33 cellular contexts compared by ENCODE assay signal in the genomic region with DNA sequence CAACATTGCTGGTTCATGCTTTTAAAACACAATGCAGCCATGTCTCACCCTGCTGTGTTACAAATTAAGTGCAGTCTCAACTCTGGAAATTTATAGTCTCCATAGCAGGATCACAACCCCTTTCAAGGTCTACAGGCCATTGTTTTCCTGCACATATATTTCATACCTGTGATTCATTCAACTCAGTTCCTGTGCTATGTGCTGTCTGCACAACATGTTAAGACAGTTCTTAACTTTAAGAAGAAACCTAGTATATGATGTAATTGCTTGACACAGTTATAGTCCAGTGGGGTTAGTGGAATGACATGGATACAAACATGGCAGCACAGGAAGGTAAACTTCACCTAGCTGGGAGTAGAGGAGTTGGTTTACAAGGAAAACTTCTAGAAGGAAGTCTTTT.
"Had no signal": no experiment of that assay in that cellular context is flagged by ENCODE, and none has a peak within 500 bp of the region (broad histone marks: within the 10 kb centered on the region; RNA-seq: fewer than 3 reads in every experiment).

No MANE protein-coding gene starts in this region.

- H3K27me3 Mint-ChIP-seq: activated CD4-positive, alpha-beta T cell treated with anti-CD3 and anti-CD28 coated beads, Interleukin-2, amount 10 ng/mL, durations not matched to agents 24 days and 14 days; activated CD8-positive, alpha-beta memory T cell treated with anti-CD3 and anti-CD28 coated beads, Interleukin-2, amount 10 ng/mL, durations not matched to agents 7 days and 5 days; activated naive CD4-positive, alpha-beta T cell treated with anti-CD3 and anti-CD28 coated beads, Interleukin-2, amount 50 U/mL, for 24 hours; activated naive CD8-positive, alpha-beta T cell treated with anti-CD3 and anti-CD28 coated beads for 36 hours; brain; central memory CD8-positive, alpha-beta T cell had no signal

- H3K9me3 ChIP-seq: adrenal gland had no signal

- H3K9me3 Mint-ChIP-seq: activated T-helper 1 cell treated with anti-CD3 and anti-CD28 coated beads, Interleukin-12 subunit alpha, Interleukin-12 subunit beta, Interleukin-2, Interleukin-4 antibody, amounts not matched to agents 30 ng/mL and 10 ng/mL and 1 ng/mL, durations not matched to agents 14 hours and 24 hours and 36 hours; activated T-helper 2 cell treated with anti-CD3 and anti-CD28 coated beads, Interferon-gamma antibody, Interleukin-2, Interleukin-4, amounts not matched to agents 10 μg/mL and 5 μg/mL and 100 μg/mL, durations not matched to agents 14 hours and 24 hours and 36 hours had no signal

- H3K4me3 ChIP-seq: adrenal gland, breast epithelium, coronary artery, esophagus muscularis mucosa had no signal

- H3K27ac ChIP-seq: adrenal gland, breast epithelium, coronary artery, esophagus muscularis mucosa had no signal

- H3K4me1 Mint-ChIP-seq: activated CD4-positive, alpha-beta T cell treated with anti-CD3 and anti-CD28 coated beads for 36 hours; activated CD4-positive, alpha-beta T cell treated with anti-CD3 and anti-CD28 coated beads, Interleukin-2, amount 10 ng/mL, durations not matched to agents 24 days and 14 days; activated CD8-positive, alpha-beta memory T cell treated with anti-CD3 and anti-CD28 coated beads, Interleukin-2, amount 10 ng/mL, durations not matched to agents 7 days and 5 days; activated naive CD4-positive, alpha-beta T cell treated with anti-CD3 and anti-CD28 coated beads, Interleukin-2, amount 50 U/mL, for 24 hours; activated naive CD8-positive, alpha-beta T cell treated with anti-CD3 and anti-CD28 coated beads for 36 hours; activated naive CD8-positive, alpha-beta T cell treated with anti-CD3 and anti-CD28 coated beads, Interleukin-2, amount 50 U/mL, for 24 hours; brain; central memory CD8-positive, alpha-beta T cell had no signal

- H3K27me3 ChIP-seq: adrenal gland, breast epithelium, esophagus muscularis mucosa had no signal

- FAIRE-seq: endometrium, frontal cortex had no signal

- H3K27ac Mint-ChIP-seq: activated CD4-positive, alpha-beta memory T cell treated with anti-CD3 and anti-CD28 coated beads for 36 hours; activated CD4-positive, alpha-beta T cell treated with anti-CD3 and anti-CD28 coated beads for 36 hours; activated CD4-positive, alpha-beta T cell treated with anti-CD3 and anti-CD28 coated beads, Interleukin-2, amount 10 ng/mL, durations not matched to agents 24 days and 14 days; activated CD8-positive, alpha-beta memory T cell treated with anti-CD3 and anti-CD28 coated beads, Interleukin-2, amount 10 ng/mL, durations not matched to agents 7 days and 5 days; activated CD8-positive, alpha-beta T cell treated with anti-CD3 and anti-CD28 coated beads, Interleukin-2, amount 10 ng/mL, durations not matched to agents 7 days and 5 days; activated naive CD4-positive, alpha-beta T cell treated with anti-CD3 and anti-CD28 coated beads for 36 hours; activated naive CD4-positive, alpha-beta T cell treated with anti-CD3 and anti-CD28 coated beads, Interleukin-2, amount 50 U/mL, for 24 hours; activated naive CD8-positive, alpha-beta T cell treated with anti-CD3 and anti-CD28 coated beads for 36 hours; activated naive CD8-positive, alpha-beta T cell treated with anti-CD3 and anti-CD28 coated beads, Interleukin-2, amount 50 U/mL, for 24 hours; activated T-helper 1 cell treated with anti-CD3 and anti-CD28 coated beads, Interleukin-12 subunit alpha, Interleukin-12 subunit beta, Interleukin-2, Interleukin-4 antibody, amounts not matched to agents 30 ng/mL and 10 ng/mL and 1 ng/mL, durations not matched to agents 14 hours and 24 hours and 36 hours; activated T-helper 2 cell treated with anti-CD3 and anti-CD28 coated beads, Interferon-gamma antibody, Interleukin-2, Interleukin-4, amounts not matched to agents 10 μg/mL and 5 μg/mL and 100 μg/mL, durations not matched to agents 14 hours and 24 hours and 36 hours; brain had no signal

- H3K4me1 ChIP-seq: adrenal gland, breast epithelium had no signal

- ATAC-seq: activated CD4-positive, alpha-beta T cell treated with anti-CD3 and anti-CD28 coated beads for 36 hours; activated CD8-positive, alpha-beta memory T cell treated with anti-CD3 and anti-CD28 coated beads, Interleukin-2, amount 10 ng/mL, durations not matched to agents 7 days and 5 days; activated CD8-positive, alpha-beta T cell treated with anti-CD3 and anti-CD28 coated beads, Interleukin-2, amount 10 ng/mL, durations not matched to agents 7 days and 5 days; activated naive CD8-positive, alpha-beta T cell treated with anti-CD3 and anti-CD28 coated beads, Interleukin-2, amount 50 U/mL, for 24 hours had no signal

- H3K36me3 Mint-ChIP-seq: activated CD4-positive, alpha-beta memory T cell treated with anti-CD3 and anti-CD28 coated beads for 36 hours; activated CD8-positive, alpha-beta memory T cell treated with anti-CD3 and anti-CD28 coated beads, Interleukin-2, amount 10 ng/mL, durations not matched to agents 7 days and 5 days; activated naive CD4-positive, alpha-beta T cell treated with anti-CD3 and anti-CD28 coated beads, Interleukin-2, amount 50 U/mL, for 24 hours; activated naive CD8-positive, alpha-beta T cell treated with anti-CD3 and anti-CD28 coated beads for 36 hours; brain had no signal

- H3K4me3 Mint-ChIP-seq: activated CD4-positive, alpha-beta memory T cell treated with anti-CD3 and anti-CD28 coated beads for 36 hours; activated CD4-positive, alpha-beta T cell treated with anti-CD3 and anti-CD28 coated beads for 36 hours; activated CD4-positive, alpha-beta T cell treated with anti-CD3 and anti-CD28 coated beads, Interleukin-2, amount 10 ng/mL, durations not matched to agents 24 days and 14 days; activated CD8-positive, alpha-beta memory T cell treated with anti-CD3 and anti-CD28 coated beads, Interleukin-2, amount 10 ng/mL, durations not matched to agents 7 days and 5 days; activated CD8-positive, alpha-beta T cell treated with anti-CD3 and anti-CD28 coated beads, Interleukin-2, amount 10 ng/mL, durations not matched to agents 7 days and 5 days; activated naive CD4-positive, alpha-beta T cell treated with anti-CD3 and anti-CD28 coated beads for 36 hours; activated naive CD4-positive, alpha-beta T cell treated with anti-CD3 and anti-CD28 coated beads, Interleukin-2, amount 50 U/mL, for 24 hours; activated naive CD8-positive, alpha-beta T cell treated with anti-CD3 and anti-CD28 coated beads for 36 hours; activated naive CD8-positive, alpha-beta T cell treated with anti-CD3 and anti-CD28 coated beads, Interleukin-2, amount 50 U/mL, for 24 hours; activated T-helper 1 cell treated with anti-CD3 and anti-CD28 coated beads, Interleukin-12 subunit alpha, Interleukin-12 subunit beta, Interleukin-2, Interleukin-4 antibody, amounts not matched to agents 30 ng/mL and 10 ng/mL and 1 ng/mL, durations not matched to agents 14 hours and 24 hours and 36 hours; brain; central memory CD8-positive, alpha-beta T cell had no signal

- H3K36me3 ChIP-seq: adrenal gland, breast epithelium, esophagus muscularis mucosa had no signal

- DNase-seq: activated CD4-positive, alpha-beta memory T cell treated with anti-CD3 and anti-CD28 coated beads for 36 hours; activated CD4-positive, alpha-beta T cell treated with anti-CD3 and anti-CD28 coated beads for 36 hours; activated CD4-positive, alpha-beta T cell treated with anti-CD3 and anti-CD28 coated beads, Interleukin-2, amount 10 ng/mL, durations not matched to agents 24 days and 14 days; activated CD4-positive, CD25-positive, alpha-beta regulatory T cell; activated CD4-positive, CD25-positive, alpha-beta regulatory T cell treated with anti-CD3 and anti-CD28 coated beads, Interleukin-2, amount 50 U/mL, for 72 hours; activated CD8-positive, alpha-beta memory T cell treated with anti-CD3 and anti-CD28 coated beads, Interleukin-2, amount 10 ng/mL, durations not matched to agents 7 days and 5 days; activated CD8-positive, alpha-beta memory T cell treated with anti-CD3 and anti-CD28 coated beads, Interleukin-2, amount 50 U/mL, for 4 hours; activated CD8-positive, alpha-beta T cell treated with anti-CD3 and anti-CD28 coated beads, Interleukin-2, amount 10 ng/mL, durations not matched to agents 7 days and 5 days; activated effector memory CD4-positive, alpha-beta T cell treated with anti-CD3 and anti-CD28 coated beads, Interleukin-2, amount 50 U/mL, for 16 hours; activated naive CD4-positive, alpha-beta T cell treated with anti-CD3 and anti-CD28 coated beads for 36 hours; activated naive CD8-positive, alpha-beta T cell treated with anti-CD3 and anti-CD28 coated beads for 36 hours; activated naive CD8-positive, alpha-beta T cell treated with anti-CD3 and anti-CD28 coated beads, Interleukin-2, amount 50 U/mL, for 24 hours; activated T-cell treated with anti-CD3 and anti-CD28 coated beads, Interleukin-2, amount 50 U/mL, for 1 hour; activated T-cell treated with anti-CD3 and anti-CD28 coated beads, Interleukin-2, amount 50 U/mL, for 48 hours; adrenal gland; amygdala; aorta; dermis blood vessel endothelial cell; effector CD4-positive, alpha-beta T cell; erythroblast; head of caudate nucleus; hippocampal formation; T-helper 2 cell had no signal
